33 cellular contexts compared by ENCODE assay signal in the genomic region with DNA sequence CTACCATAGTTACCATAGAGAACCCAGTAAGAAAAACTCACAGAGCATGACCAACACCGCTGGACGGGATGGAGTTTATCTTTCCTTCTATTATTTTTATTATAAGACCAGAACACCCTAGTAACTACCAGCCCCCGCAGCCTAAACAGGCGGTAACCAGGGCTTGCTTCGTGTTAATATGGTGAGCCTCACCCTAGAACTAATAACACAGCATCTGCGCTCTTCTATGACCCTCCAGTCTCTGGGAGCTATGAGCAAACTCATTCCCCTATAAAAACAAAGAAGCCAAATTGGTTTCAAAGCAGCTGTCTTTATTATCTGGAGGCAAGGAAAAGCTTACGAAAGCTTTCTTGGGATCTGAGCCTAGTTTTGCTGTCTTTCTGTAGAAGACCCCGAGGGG.
"Had no signal": no experiment of that assay in that cellular context is flagged by ENCODE, and none has a peak within 500 bp of the region (broad histone marks: within the 10 kb centered on the region; RNA-seq: fewer than 3 reads in every experiment).

No MANE protein-coding gene starts in this region.

- ATAC-seq: activated CD8-positive, alpha-beta T cell treated with anti-CD3 and anti-CD28 coated beads for 36 hours; activated naive CD4-positive, alpha-beta T cell treated with anti-CD3 and anti-CD28 coated beads, Interleukin-2, amount 50 U/mL, for 72 hours; activated T-cell treated with anti-CD3 and anti-CD28 coated beads, Interleukin-2, amount 50 U/mL, for 4 hours; activated T-cell treated with anti-CD3 and anti-CD28 coated beads, Interleukin-2, amount 50 U/mL, for 72 hours; activated T-helper 17 cell treated with anti-CD3 and anti-CD28 coated beads, Interleukin-2, amount 50 U/mL, for 72 hours; body of pancreas had no signal

- H3K4me1 ChIP-seq: adrenal gland, body of pancreas, breast epithelium had no signal

- H3K27me3 ChIP-seq: body of pancreas, brain microvascular endothelial cell, breast epithelium had no signal

- H3K36me3 ChIP-seq: adrenal gland, brain microvascular endothelial cell, breast epithelium had no signal

- H3K9me3 ChIP-seq: adrenal gland, body of pancreas, breast epithelium had no signal

- H3K4me3 ChIP-seq: adrenal gland, body of pancreas, breast epithelium had no signal

- H3K27ac ChIP-seq: adrenal gland, body of pancreas, brain microvascular endothelial cell, VCaP had no signal

- DNase-seq: activated B cell treated with CpG ODN at 0.5 μM for 24 hours; activated CD4-positive, alpha-beta memory T cell treated with anti-CD3 and anti-CD28 coated beads for 36 hours; activated CD4-positive, alpha-beta T cell treated with anti-CD3 and anti-CD28 coated beads for 4 hours; activated CD4-positive, alpha-beta T cell treated with anti-CD3 and anti-CD28 coated beads, Interleukin-2, amount 10 ng/mL, durations not matched to agents 24 days and 14 days; activated CD4-positive, alpha-beta T cell treated with anti-CD3 and anti-CD28 coated beads, Interleukin-2, amount 50 U/mL, for 1 hour; activated CD4-positive, alpha-beta T cell treated with anti-CD3 and anti-CD28 coated beads, Interleukin-2, amount 50 U/mL, for 4 hours; activated CD4-positive, CD25-positive, alpha-beta regulatory T cell treated with anti-CD3 and anti-CD28 coated beads, Interleukin-2, amount 50 U/mL, for 72 hours; activated CD8-positive, alpha-beta memory T cell treated with anti-CD3 and anti-CD28 coated beads, Interleukin-2, amount 50 U/mL, for 4 hours; activated CD8-positive, alpha-beta T cell treated with anti-CD3 and anti-CD28 coated beads for 36 hours; activated effector memory CD4-positive, alpha-beta T cell treated with anti-CD3 and anti-CD28 coated beads, Interleukin-2, amount 50 U/mL, for 16 hours; activated gamma-delta T cell treated with Interleukin-2 at 50 U/mL for 16 hours; activated naive CD4-positive, alpha-beta T cell; activated naive CD4-positive, alpha-beta T cell treated with anti-CD3 and anti-CD28 coated beads for 36 hours; activated naive CD4-positive, alpha-beta T cell treated with anti-CD3 and anti-CD28 coated beads, Interleukin-2, amount 50 U/mL, for 16 hours; activated naive CD8-positive, alpha-beta T cell treated with anti-CD3 and anti-CD28 coated beads for 36 hours; activated T-cell treated with anti-CD3 and anti-CD28 coated beads for 4 hours; activated T-cell treated with anti-CD3 and anti-CD28 coated beads, Interleukin-2, amount 50 U/mL, for 1 hour; activated T-cell treated with anti-CD3 and anti-CD28 coated beads, Interleukin-2, amount 50 U/mL, for 4 hours; activated T-cell treated with anti-CD3 and anti-CD28 coated beads, Interleukin-2, amount 50 U/mL, for 72 hours; adrenal gland; amniotic stem cell; aorta; body of pancreas; brain microvascular endothelial cell; caudate nucleus; SW 1271; T-helper 1 cell; T-helper 2 cell; T-helper 9 cell had no signal
